In the genomic region with DNA sequence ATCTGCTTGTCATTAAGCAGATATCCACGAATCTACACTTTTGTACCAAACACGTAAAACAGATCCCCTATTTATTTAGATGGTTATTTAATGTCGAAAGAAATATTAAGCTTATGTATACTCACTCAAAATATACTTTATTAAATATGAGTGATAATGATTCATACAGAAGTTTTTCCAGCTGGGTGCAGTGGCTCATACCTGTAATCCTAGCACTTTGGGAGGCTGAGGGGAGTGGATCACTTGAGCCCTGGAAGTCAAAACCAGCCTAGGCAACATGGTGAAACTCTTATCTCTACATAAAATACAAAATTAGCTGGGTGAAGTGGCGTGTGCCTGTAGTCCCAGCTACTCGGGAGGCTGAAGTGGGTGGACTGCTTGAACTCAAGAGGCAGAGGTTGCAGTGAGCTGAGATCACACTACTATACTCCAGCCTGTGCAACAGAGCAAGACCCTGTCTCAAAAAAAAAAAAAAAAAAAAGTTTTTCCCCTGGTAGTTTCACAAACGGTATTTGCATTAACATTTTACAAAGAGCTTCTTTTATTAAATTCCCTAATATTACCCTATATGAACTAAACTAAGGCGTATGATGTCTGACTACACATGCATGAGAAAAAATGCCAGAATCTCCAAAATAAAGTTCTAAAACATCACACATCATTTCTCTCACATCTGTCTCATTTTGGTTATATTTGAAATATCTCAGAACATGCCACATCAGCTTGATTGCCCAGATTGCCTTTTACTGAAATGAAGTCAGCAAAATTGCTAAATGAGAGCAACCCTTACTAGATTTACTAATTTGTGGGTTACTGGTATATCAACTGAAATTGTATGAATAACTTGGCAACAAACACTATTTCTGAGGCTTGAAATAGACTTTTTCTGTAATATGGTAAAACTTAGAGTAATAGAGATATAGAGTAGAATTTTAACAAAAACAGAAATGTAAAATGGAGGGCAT, we compare ENCODE assay signal across 13 cellular contexts.
DNase-seq lines count a peak whose midpoint lies in the region; ATAC-seq, FAIRE-seq and TF ChIP-seq lines count a peak whose summit lies in the region.
"Had no signal": no experiment of that assay in that cellular context is flagged by ENCODE, and none has a peak within 500 bp of the region (broad histone marks: within the 10 kb centered on the region; RNA-seq: fewer than 3 reads in every experiment).

No MANE protein-coding gene starts in this region.

- no peaks in the 10 kb centered on the region for H3K27me3 ChIP-seq in bronchial epithelial cell (ENCODE audit: control insufficient read depth, insufficient read depth, low read length)
- H3K27me3 ChIP-seq in vagina, result no peaks in the 10 kb centered on the region
- H3K27me3 ChIP-seq: BLaER1 treated with 17β-estradiol and CSF1 and Interleukin-3, amounts not matched to agents 10 nM and 100 nM had no signal

- H3K36me3 ChIP-seq in bronchial epithelial cell (ENCODE audit: control insufficient read depth, insufficient read depth, low read length) (peaks cover 8% of the 10 kb centered on the region), vagina (peaks cover 0 to 7% of the 10 kb centered on the region in 2 donors)

- TF ChIP-seq CTCF in bronchial epithelial cell (IDR thresholded peaks at IDR 0.05; ENCODE audit: insufficient read depth, low read length, severe bottlenecking) (no peak), vagina (IDR thresholded peaks at IDR 0.05) (no peak)
- no peak for TF ChIP-seq CTCF in activated CD8-positive, alpha-beta T cell treated with anti-CD3 and anti-CD28 coated beads for 36 hours (IDR thresholded peaks at IDR 0.05)

- no peak for TF ChIP-seq POLR2A in vagina (IDR thresholded peaks at IDR 0.05)

- POLR2A ChIA-PET in activated CD8-positive, alpha-beta T cell treated with anti-CD3 and anti-CD28 coated beads for 36 hours (lab: Charles Lee), result no interaction called here

- DNase-seq in bronchial epithelial cell (ENCODE audit: low read depth), result peak; percentile 76
- DNase-seq in vagina (ENCODE audit: extremely low spot score in 2 of 2), result no peak
- no peak for DNase-seq in activated CD4-positive, CD25-positive, alpha-beta regulatory T cell (lab: John Stamatoyannopoulos, UW)
- no peak for DNase-seq in stimulated activated CD4-positive, alpha-beta T cell treated with anti-CD3 and anti-CD28 coated beads, Interleukin-12 subunit alpha, Interleukin-12 subunit beta, amount 100 ng/mL, for 4 hours
- no peak for DNase-seq in activated CD8-positive, alpha-beta T cell treated with anti-CD3 and anti-CD28 coated beads for 36 hours
- DNase-seq: hippocampal formation, NCI-H1105 treated with DMSO at 0.1 percent for 48 hours had no signal

- H3K27me3 Mint-ChIP-seq in activated CD8-positive, alpha-beta T cell treated with anti-CD3 and anti-CD28 coated beads for 36 hours, result no peaks in the 10 kb centered on the region

- H3K4me1 Mint-ChIP-seq in activated CD8-positive, alpha-beta T cell treated with anti-CD3 and anti-CD28 coated beads for 36 hours (ENCODE audit: low read depth), result no peaks in the 10 kb centered on the region

- CTCF ChIA-PET in activated CD8-positive, alpha-beta T cell treated with anti-CD3 and anti-CD28 coated beads for 36 hours (lab: Charles Lee), result no interaction called here

- FAIRE-seq in bronchial epithelial cell (lab: Jason Lieb, UNC), result no peak
- FAIRE-seq: colon had no signal

- peaks cover 8% of the 10 kb centered on the region for H3K4me1 ChIP-seq in vagina
- H3K4me1 ChIP-seq: BLaER1 treated with 17β-estradiol and CSF1 and Interleukin-3, amounts not matched to agents 10 nM and 100 nM had no signal

- H3K4me3 Mint-ChIP-seq in activated CD8-positive, alpha-beta T cell treated with anti-CD3 and anti-CD28 coated beads for 36 hours, result no peak overlapping the region

- no peaks in the 10 kb centered on the region for H3K9me3 Mint-ChIP-seq in activated CD8-positive, alpha-beta T cell treated with anti-CD3 and anti-CD28 coated beads for 36 hours
- H3K9me3 Mint-ChIP-seq: activated T-helper 2 cell treated with anti-CD3 and anti-CD28 coated beads, Interferon-gamma antibody, Interleukin-2, Interleukin-4, amounts not matched to agents 10 μg/mL and 5 μg/mL and 100 μg/mL, durations not matched to agents 14 hours and 24 hours and 36 hours had no signal

- no peaks in the 10 kb centered on the region for H3K36me3 Mint-ChIP-seq in activated CD8-positive, alpha-beta T cell treated with anti-CD3 and anti-CD28 coated beads for 36 hours (ENCODE audit: low read depth)

- no peaks in the 10 kb centered on the region for H3K9me3 ChIP-seq in vagina
- H3K9me3 ChIP-seq: BLaER1 treated with 17β-estradiol and CSF1 and Interleukin-3, amounts not matched to agents 10 nM and 100 nM had no signal

- H3K4me3 ChIP-seq in bronchial epithelial cell (ENCODE audit: low read depth, low read length), result no peak overlapping the region
- no peak overlapping the region for H3K4me3 ChIP-seq in vagina
- H3K4me3 ChIP-seq: BLaER1 treated with 17β-estradiol and CSF1 and Interleukin-3, amounts not matched to agents 10 nM and 100 nM had no signal

- no peak overlapping the region for H3K27ac Mint-ChIP-seq in activated CD8-positive, alpha-beta T cell treated with anti-CD3 and anti-CD28 coated beads for 36 hours
- H3K27ac Mint-ChIP-seq: activated T-helper 2 cell treated with anti-CD3 and anti-CD28 coated beads, Interferon-gamma antibody, Interleukin-2, Interleukin-4, amounts not matched to agents 10 μg/mL and 5 μg/mL and 100 μg/mL, durations not matched to agents 14 hours and 24 hours and 36 hours had no signal

- no peak overlapping the region for H3K27ac ChIP-seq in vagina
- H3K27ac ChIP-seq: BLaER1 treated with 17β-estradiol and CSF1 and Interleukin-3, amounts not matched to agents 10 nM and 100 nM had no signal

- ATAC-seq in GM18517 (IDR thresholded peaks at IDR 0.05; ENCODE audit: unreplicated experiment), result peak; percentile 61
- peak; percentile 64 for ATAC-seq in GM21529 (IDR thresholded peaks at IDR 0.05; ENCODE audit: unreplicated experiment)
- ATAC-seq in HG03135 (IDR thresholded peaks at IDR 0.05; ENCODE audit: unreplicated experiment), result peak; percentile 44
- no peak for ATAC-seq in activated CD8-positive, alpha-beta T cell treated with anti-CD3 and anti-CD28 coated beads for 36 hours

- intact Hi-C loops in vagina (cut with DNase I), result no loop called here
- intact Hi-C loops in activated CD8-positive, alpha-beta T cell treated with anti-CD3 and anti-CD28 coated beads for 36 hours (cut with micrococcal nuclease), result no loop called here
